16 cellular contexts compared by ENCODE assay signal in genomic region chr1:42014823-42015222, GRCh38.
DNase-seq lines count a peak whose midpoint lies in the region; ATAC-seq, FAIRE-seq and TF ChIP-seq lines count a peak whose summit lies in the region.
"Had no signal": no experiment of that assay in that cellular context is flagged by ENCODE, and none has a peak within 500 bp of the region (broad histone marks: within the 10 kb centered on the region; RNA-seq: fewer than 3 reads in every experiment).

No MANE protein-coding gene starts in this region.

- H3K56ac ChIP-seq in H1 (replicated peaks; ENCODE audit: insufficient read length, low read depth, low read length) = no peak overlapping the region

- no peak for TF ChIP-seq EP300 in H1 (IDR thresholded peaks at IDR 0.05; ENCODE audit: borderline replicate concordance in 1 of 2, low read depth in 2 of 2, low read length in 2 of 2)

- TF ChIP-seq CTCF in H1 (IDR thresholded peaks at IDR 0.05; ENCODE audit: control extremely low read depth in 1 of 3, insufficient read depth in 1 of 3, low read depth in 1 of 3, low read length in 3 of 3) = peak in 1 of 3 experiments; percentile 18; a peak in 1 of 4 replicates

- ATAC-seq in stimulated activated naive CD8-positive, alpha-beta T cell treated with anti-CD3 and anti-CD28 coated beads, Interleukin-15, Interleukin-2, amounts not matched to agents 100 U/mL and 50 U/mL, for 24 hours = no peak
- no peak for ATAC-seq in HG03039 (IDR thresholded peaks at IDR 0.05; ENCODE audit: unreplicated experiment)
- no peak for ATAC-seq in GM18861 (IDR thresholded peaks at IDR 0.05; ENCODE audit: unreplicated experiment)
- ATAC-seq: A549 had no signal

- H3K4me2 ChIP-seq in H1 (ENCODE audit: insufficient read depth in 1 of 2, low read depth in 2 of 2, low read length in 2 of 2) = no peak overlapping the region
- H3K4me2 ChIP-seq: A549, KMS-11 had no signal

- no peak overlapping the region for H2BK12ac ChIP-seq in H1 (ENCODE audit: low read depth, low read length)

- H4K5ac ChIP-seq in H1 (ENCODE audit: insufficient read length, low read depth, low read length) = no peak overlapping the region

- peaks cover 18% of the 10 kb centered on the region for H3K9me3 ChIP-seq in KOPT-K1 (ENCODE audit: insufficient read depth, low read length, poor library complexity, severe bottlenecking)
- no peaks in the 10 kb centered on the region for H3K9me3 ChIP-seq in H1 (ENCODE audit: insufficient read depth in 2 of 2, low read depth in 1 of 2, low read length in 1 of 2)
- H3K9me3 ChIP-seq: A549 had no signal

- no peak overlapping the region for H2BK20ac ChIP-seq in H1 (ENCODE audit: low read length)

- H3K36me3 Mint-ChIP-seq in stimulated activated naive CD8-positive, alpha-beta T cell treated with anti-CD3 and anti-CD28 coated beads, Interleukin-15, Interleukin-2, amounts not matched to agents 100 ng/mL and 50 ng/mL, for 24 hours (ENCODE audit: low read depth) = no peaks in the 10 kb centered on the region

- H2AFZ ChIP-seq in H1 (ENCODE audit: low read length) = no peak overlapping the region

- peak overlapping the region; percentile 18 for H3K4me3 Mint-ChIP-seq in stimulated activated naive CD8-positive, alpha-beta T cell treated with anti-CD3 and anti-CD28 coated beads, Interleukin-15, Interleukin-2, amounts not matched to agents 100 ng/mL and 50 ng/mL, for 24 hours

- H2BK5ac ChIP-seq in H1 (ENCODE audit: low read depth, low read length) = no peak overlapping the region

- no peaks in the 10 kb centered on the region for H3K23me2 ChIP-seq in H1 (ENCODE audit: low read depth, low read length)

- no peak overlapping the region for H3K4me3 ChIP-seq in H1 (ENCODE audit: extremely low read depth in 1 of 4, insufficient read depth in 2 of 4, low read depth in 3 of 4, low read length in 4 of 4)
- H3K4me3 ChIP-seq: A549 had no signal

- H3K27me3 ChIP-seq in H1 (replicated peaks in 1 of 4; ENCODE audit: control insufficient read depth in 3 of 4, extremely low read depth in 1 of 4, insufficient read depth in 3 of 4, low read length in 3 of 4) = peaks cover 0 to 1% (median 0%) of the 10 kb centered on the region in 4 experiments; a peak in 1 of 7 replicates

- H3K27ac ChIP-seq in KOPT-K1 (ENCODE audit: low read depth, low read length, poor library complexity, severe bottlenecking) (peak overlapping the region; percentile 60), H1 (ENCODE audit: low read depth, low read length) (no peak overlapping the region), caudate nucleus (ENCODE audit: low read depth, low read length) (no peak overlapping the region)
- H3K27ac ChIP-seq: A549, KMS-11 had no signal

- no peak overlapping the region for H3K9ac ChIP-seq in H1 (replicated peaks in 1 of 4; ENCODE audit: extremely low read depth in 1 of 4, low read depth in 3 of 4, low read length in 3 of 4)
- H3K9ac ChIP-seq: KMS-11 had no signal

- CTCF ChIA-PET in H1 (lab: Charles Lee; ENCODE audit: partially characterized antibody) = interaction anchor here (1.8 to 2.2 kb wide), 2 partner anchors 12 to 158 kb away, joined by 4 to 5 read pairs; no protein-coding TSS in a partner anchor

- 91% methylated on average over 3 of the region's 3 CpGs; no CpG with 5 or more reads in 1 of the 2 experiments for WGBS in H1 (ENCODE audit: extremely low coverage in 1 of 2, insufficient coverage in 1 of 2, insufficient read length in 1 of 2, insufficient replicate concordance in 2 of 2, low coverage in 1 of 2, low lambda C conversion rate in 2 of 2, missing lambda C conversion rate in 1 of 2), 2 experiments

- H3K9me3 Mint-ChIP-seq in stimulated activated naive CD8-positive, alpha-beta T cell treated with anti-CD3 and anti-CD28 coated beads, Interleukin-15, Interleukin-2, amounts not matched to agents 100 ng/mL and 50 ng/mL, for 24 hours = peaks cover 5% of the 10 kb centered on the region

- H2BK15ac ChIP-seq in H1 (ENCODE audit: low read length) = no peak overlapping the region

- no peak overlapping the region for H3K14ac ChIP-seq in H1 (ENCODE audit: insufficient read length)

- DNase-seq in stimulated activated naive CD8-positive, alpha-beta T cell treated with anti-CD3 and anti-CD28 coated beads, Interleukin-15, Interleukin-2, amounts not matched to agents 100 U/mL and 50 U/mL, for 24 hours = no peak
- DNase-seq in H1 (ENCODE audit: low read depth in 1 of 2, low spot score in 2 of 2) (no peak), globus pallidus (ENCODE audit: low spot score) (no peak), caudate nucleus (lab: John Stamatoyannopoulos, UW) (no peak)
- DNase-seq: Caco-2, DMS153, GOT3, NCI-H1105, NCI-H1694, NCI-H524 treated with DMSO at 0.1 percent for 48 hours had no signal

- no peak overlapping the region for H3K18ac ChIP-seq in H1 (ENCODE audit: extremely low read depth, low read length)

- no peak for FAIRE-seq in H1 (lab: Jason Lieb, UNC)
- FAIRE-seq: A549 had no signal

- no peak overlapping the region for H3K23ac ChIP-seq in H1 (ENCODE audit: insufficient read length)

- H4K91ac ChIP-seq in H1 (replicated peaks; ENCODE audit: insufficient read length, low read length) = no peak overlapping the region

- POLR2A ChIA-PET in H1 (lab: Charles Lee; ENCODE audit: partially characterized antibody) = no interaction called here

- no peak overlapping the region for H3K27ac Mint-ChIP-seq in stimulated activated naive CD8-positive, alpha-beta T cell treated with anti-CD3 and anti-CD28 coated beads, Interleukin-15, Interleukin-2, amounts not matched to agents 100 ng/mL and 50 ng/mL, for 24 hours

- no peak for TF ChIP-seq POLR2A in H1 (IDR thresholded peaks at IDR 0.05; ENCODE audit: control extremely low read depth in 1 of 2, low read depth in 2 of 2, low read length in 2 of 2)

- no peak overlapping the region for H4K8ac ChIP-seq in H1 (ENCODE audit: extremely low read depth, insufficient read depth, low read length)

- peak; percentile 2 to 26; a peak in 2 of 4 replicates for TF ChIP-seq RAD21 in H1 (IDR thresholded peaks at IDR 0.05 in 1 of 2, conservative IDR thresholded peaks at IDR 0.05 in 1 of 2; ENCODE audit: low read depth in 2 of 2, low read length in 2 of 2)

- H4K20me1 ChIP-seq in H1 (replicated peaks in 1 of 2; ENCODE audit: control insufficient read depth in 1 of 2, insufficient read depth in 2 of 2, low read length in 2 of 2) = no peaks in the 10 kb centered on the region

- peaks cover 27% of the 10 kb centered on the region for H3K4me1 Mint-ChIP-seq in stimulated activated naive CD8-positive, alpha-beta T cell treated with anti-CD3 and anti-CD28 coated beads, Interleukin-15, Interleukin-2, amounts not matched to agents 100 ng/mL and 50 ng/mL, for 24 hours (ENCODE audit: low read depth)

- no peaks in the 10 kb centered on the region for H3K36me3 ChIP-seq in KOPT-K1 (ENCODE audit: insufficient read depth, low read length)
- H3K36me3 ChIP-seq in H1 (ENCODE audit: control insufficient read depth in 2 of 4, insufficient read depth in 4 of 4, low read length in 3 of 4) = no peaks in the 10 kb centered on the region

- H3K4me1 ChIP-seq in H1 (replicated peaks in 1 of 4; ENCODE audit: control insufficient read depth in 3 of 4, insufficient read depth in 4 of 4, low read length in 3 of 4) = no peaks in the 10 kb centered on the region
- H3K4me1 ChIP-seq: A549, Caco-2 had no signal

- peaks cover 6% of the 10 kb centered on the region for H3K27me3 Mint-ChIP-seq in stimulated activated naive CD8-positive, alpha-beta T cell treated with anti-CD3 and anti-CD28 coated beads, Interleukin-15, Interleukin-2, amounts not matched to agents 100 ng/mL and 50 ng/mL, for 24 hours

- no peak overlapping the region for H2AK5ac ChIP-seq in H1 (ENCODE audit: low read depth, low read length)

- H3K4ac ChIP-seq in H1 (replicated peaks; ENCODE audit: insufficient read length, low read depth, low read length) = no peak overlapping the region

- H2BK120ac ChIP-seq in H1 (replicated peaks; ENCODE audit: low read depth, low read length) = no peak overlapping the region

- H3K79me1 ChIP-seq in H1 (ENCODE audit: low read depth, low read length) = no peaks in the 10 kb centered on the region

- H3K79me2 ChIP-seq in H1 (ENCODE audit: control insufficient read depth in 1 of 2, insufficient read depth in 2 of 2, low read length in 2 of 2) = no peaks in the 10 kb centered on the region

TF ChIP-seq in H1, 55 proteins besides CTCF, POLR2A, EP300 and RAD21:
- TF ChIP-seq TAF1 (IDR thresholded peaks at IDR 0.05; ENCODE audit: low read depth, low read length) = no peak
- no peak for TF ChIP-seq JUND (IDR thresholded peaks at IDR 0.05; ENCODE audit: low read length)
- no peak for TF ChIP-seq CTBP2 (IDR thresholded peaks at IDR 0.05; ENCODE audit: borderline replicate concordance, insufficient read depth, insufficient read length, low read length)
- no peak for TF ChIP-seq JUN (IDR thresholded peaks at IDR 0.05; ENCODE audit: low read depth, low read length)
- TF ChIP-seq CHD1 (IDR thresholded peaks at IDR 0.05; ENCODE audit: low read depth, low read length) = no peak
- TF ChIP-seq RXRA (IDR thresholded peaks at IDR 0.05; ENCODE audit: insufficient read depth, low read depth, low read length) = no peak
- no peak for TF ChIP-seq PHF8 (conservative IDR thresholded peaks at IDR 0.05; ENCODE audit: low read depth, low read length)
